8 cellular contexts compared by ENCODE assay signal in the genomic region with DNA sequence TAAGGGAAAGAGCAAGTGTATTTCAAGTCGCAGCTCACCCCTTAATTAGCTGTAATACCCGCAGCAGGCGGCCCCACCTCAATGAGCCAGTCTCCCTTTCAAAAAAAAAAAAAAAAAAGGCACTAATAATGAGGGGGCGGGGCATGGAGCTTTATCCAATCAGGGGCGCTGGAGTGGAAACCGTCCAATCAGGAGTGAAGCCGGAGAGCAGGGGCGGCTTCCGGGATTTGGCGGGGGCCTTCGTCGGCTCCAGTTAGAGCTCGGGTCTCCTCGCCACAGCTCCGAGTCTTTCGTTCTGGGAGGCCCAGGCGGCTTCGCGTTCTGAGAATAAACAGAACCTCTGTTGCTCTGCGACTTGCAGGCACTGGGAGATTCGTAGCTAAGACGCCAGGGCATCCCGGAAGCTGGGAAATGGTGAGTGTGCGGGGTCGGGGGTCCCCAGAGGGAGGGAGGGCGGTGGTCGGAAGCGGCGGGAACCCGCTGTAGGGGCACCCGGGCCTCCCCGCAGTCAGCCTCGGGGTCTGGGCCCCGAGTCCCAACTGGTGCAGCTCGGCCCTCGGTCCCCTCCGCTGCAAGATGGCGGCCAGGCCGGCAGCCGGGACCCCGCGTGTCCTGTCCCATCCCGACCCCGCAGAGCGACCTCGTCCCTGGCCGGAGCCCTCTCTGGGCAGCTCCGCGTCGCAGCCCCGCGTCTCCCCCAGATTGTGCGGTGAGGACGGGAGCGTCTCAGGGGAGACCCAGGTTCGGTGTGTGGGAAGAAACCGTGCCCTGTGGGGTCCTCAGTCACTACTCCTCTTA. TPM values are rescaled to one million over a fixed set of nuclear protein-coding genes. Genes with fewer than 3 reads are reported as not detected.
DNase-seq lines count a peak whose midpoint lies in the region; ATAC-seq and TF ChIP-seq lines count a peak whose summit lies in the region.

Gene ZNF267 (plus strand): TSS at position 252 of the 798 bp plus-strand sequence. CDS start 160 bp downstream, at position 412.

- POLR2A ChIA-PET in activated CD4-positive, alpha-beta memory T cell treated with anti-CD3 and anti-CD28 coated beads, Interleukin-2, amount 10 ng/mL, durations not matched to agents 7 days and 5 days (lab: Charles Lee) = interaction anchor here (0.6 to 4.2 kb wide), 30 partner anchors 8 to 971 kb away, joined by 3 to 63 read pairs (median 6); partner anchors contain the start of genes ARMC5, FUS, ITGAX and PYCARD

- H3K4me3 ChIP-seq in BLaER1 (peak within 1 kb of the TSS; percentile 94), duodenal mucosa (ENCODE audit: low read depth in 1 of 2, low read length in 2 of 2) (peak within 1 kb of the TSS; percentile 83 to 93), lower lobe of right lung (peak within 1 kb of the TSS; percentile 97)

- TF ChIP-seq CTCF in lower lobe of right lung (IDR thresholded peaks at IDR 0.05) = no peak

- H3K36me3 ChIP-seq in BLaER1 = peaks cover 35% of the 10 kb centered on the region
- peaks cover 0 to 10% of the 10 kb centered on the region in 2 donors for H3K36me3 ChIP-seq in duodenal mucosa (ENCODE audit: control insufficient read depth in 1 of 2, insufficient read depth in 2 of 2, low read length in 2 of 2)
- H3K36me3 ChIP-seq in lower lobe of right lung = no peaks in the 10 kb centered on the region

- H3K27ac Mint-ChIP-seq in activated CD4-positive, alpha-beta memory T cell treated with anti-CD3 and anti-CD28 coated beads, Interleukin-2, amount 10 ng/mL, durations not matched to agents 7 days and 5 days = peak within 1 kb of the TSS; percentile 97

- intact Hi-C loops in lower lobe of right lung (cut with DNase I) = no loop called here

- H3K27ac ChIP-seq in BLaER1 (peak within 1 kb of the TSS; percentile 97), duodenal mucosa (ENCODE audit: low read depth, low read length) (peak within 1 kb of the TSS; percentile 93), lower lobe of right lung (peak within 1 kb of the TSS; percentile 96)

- H3K9ac ChIP-seq in BLaER1 = peak within 1 kb of the TSS; percentile 97
- H3K9ac ChIP-seq in duodenal mucosa (ENCODE audit: low read depth in 1 of 2, low read length in 2 of 2) = peak within 1 kb of the TSS; percentile 92

- no peaks in the 10 kb centered on the region for H3K27me3 Mint-ChIP-seq in activated CD4-positive, alpha-beta memory T cell treated with anti-CD3 and anti-CD28 coated beads, Interleukin-2, amount 10 ng/mL, durations not matched to agents 7 days and 5 days

- DNase-seq in NCI-H774 (lab: John Stamatoyannopoulos, UW) = peak; percentile 88
- peak; percentile 95 for DNase-seq in activated CD4-positive, alpha-beta memory T cell treated with anti-CD3 and anti-CD28 coated beads, Interleukin-2, amount 10 ng/mL, durations not matched to agents 7 days and 5 days
- peak; percentile 95 for DNase-seq in lower lobe of right lung
- peak; percentile 87 to 92 (median 92) for DNase-seq in stimulated activated CD4-positive, alpha-beta T cell treated with anti-CD3 and anti-CD28 coated beads, TNF-alpha, amount 100 ng/mL, for 24 hours (ENCODE audit: low read depth in 3 of 3)

- H3K27me3 ChIP-seq in BLaER1 (no peaks in the 10 kb centered on the region), duodenal mucosa (ENCODE audit: control insufficient read depth in 1 of 2, insufficient read depth in 2 of 2, low read length in 2 of 2) (no peaks in the 10 kb centered on the region), lower lobe of right lung (ENCODE audit: low read depth) (no peaks in the 10 kb centered on the region)

- H3K9me3 ChIP-seq in BLaER1 (peaks cover 29% of the 10 kb centered on the region), duodenal mucosa (ENCODE audit: control insufficient read depth in 1 of 2, low read length in 2 of 2) (no peaks in the 10 kb centered on the region), lower lobe of right lung (no peaks in the 10 kb centered on the region)

- H4K20me1 ChIP-seq in BLaER1 = peaks cover 44% of the 10 kb centered on the region

- peak within 1 kb of the TSS; percentile 87 for H3K4me3 Mint-ChIP-seq in activated CD4-positive, alpha-beta memory T cell treated with anti-CD3 and anti-CD28 coated beads, Interleukin-2, amount 10 ng/mL, durations not matched to agents 7 days and 5 days

- H3K4me2 ChIP-seq in BLaER1 = peak within 1 kb of the TSS; percentile 95

- peaks cover 19% of the 10 kb centered on the region for H3K9me3 Mint-ChIP-seq in activated CD4-positive, alpha-beta memory T cell treated with anti-CD3 and anti-CD28 coated beads, Interleukin-2, amount 10 ng/mL, durations not matched to agents 7 days and 5 days

- CTCF ChIA-PET in activated CD4-positive, alpha-beta memory T cell treated with anti-CD3 and anti-CD28 coated beads, Interleukin-2, amount 10 ng/mL, durations not matched to agents 7 days and 5 days (lab: Charles Lee) = interaction anchor here (0.6 to 2.4 kb wide), 5 partner anchors 14 to 732 kb away, joined by 3 to 24 read pairs (median 4); partner anchors contain the start of gene ARMC5

- H3K36me3 Mint-ChIP-seq in activated CD4-positive, alpha-beta memory T cell treated with anti-CD3 and anti-CD28 coated beads, Interleukin-2, amount 10 ng/mL, durations not matched to agents 7 days and 5 days (ENCODE audit: low read depth) = peaks cover 64% of the 10 kb centered on the region

- H3K4me1 ChIP-seq in BLaER1 = peaks cover 60% of the 10 kb centered on the region
- peaks cover 42 to 43% of the 10 kb centered on the region in 2 donors for H3K4me1 ChIP-seq in duodenal mucosa (ENCODE audit: control insufficient read depth in 1 of 2, insufficient read depth in 2 of 2, low read length in 2 of 2)
- peaks cover 58% of the 10 kb centered on the region for H3K4me1 ChIP-seq in lower lobe of right lung

- ATAC-seq in GM19328 (IDR thresholded peaks at IDR 0.05; ENCODE audit: unreplicated experiment) = peak; percentile 42
- peak; percentile 49 for ATAC-seq in HG03520 (IDR thresholded peaks at IDR 0.05; ENCODE audit: unreplicated experiment)
- ATAC-seq in lower lobe of right lung = peak; percentile 95 to 97

- H3K4me1 Mint-ChIP-seq in activated CD4-positive, alpha-beta memory T cell treated with anti-CD3 and anti-CD28 coated beads, Interleukin-2, amount 10 ng/mL, durations not matched to agents 7 days and 5 days = peaks cover 76% of the 10 kb centered on the region

RNA-seq across cellular contexts. Expression of gene ZNF267, which starts in this region (rescaled TPM):
- 10 to 100 TPM; 86.2 to 88.3 TPM for total RNA-seq in activated CD4-positive, alpha-beta memory T cell treated with anti-CD3 and anti-CD28 coated beads, Interleukin-2, amount 10 ng/mL, durations not matched to agents 7 days and 5 days
- 17.0 TPM for total RNA-seq in lower lobe of right lung

Comparison
In these comparisons a context has a peak if more than half of its experiments do, and no peak if none do; other contexts are left out.
1. Peak in every context shown above with its lines: DNase-seq, ATAC-seq, H3K4me3 ChIP-seq and H3K27ac ChIP-seq.
2. ATAC-seq: peak in every context shown above with its lines; median percentile 96 in lower lobe of right lung; 49 in HG03520; 42 in GM19328.